8 cellular contexts compared by ENCODE assay signal in genomic region chr1:43531453-43531905, GRCh38. TPM values are rescaled to one million over a fixed set of nuclear protein-coding genes. Genes with fewer than 3 reads are reported as not detected.
DNase-seq lines count a peak whose midpoint lies in the region; ATAC-seq and TF ChIP-seq lines count a peak whose summit lies in the region.

No MANE protein-coding gene starts in this region.

- H3K9me3 ChIP-seq in lower lobe of right lung, result no peaks in the 10 kb centered on the region
- H3K9me3 ChIP-seq in upper lobe of left lung, result no peaks in the 10 kb centered on the region

- ATAC-seq in lower lobe of right lung (peak; percentile 54 to 64), upper lobe of left lung (ENCODE audit: low FRiP score in 2 of 2) (peak; percentile 29 to 35)

- H3K36me3 ChIP-seq in lower lobe of right lung, result no peaks in the 10 kb centered on the region
- no peaks in the 10 kb centered on the region for H3K36me3 ChIP-seq in upper lobe of left lung

- no peak for TF ChIP-seq EP300 in upper lobe of left lung (IDR thresholded peaks at IDR 0.05)

- H3K4me1 ChIP-seq in lower lobe of right lung (peaks cover 30% of the 10 kb centered on the region), upper lobe of left lung (peaks cover 11 to 45% (median 31%) of the 10 kb centered on the region in 4 donors)

- 3 to 4% methylated on average over 14 to 18 of the region's 63 CpGs for WGBS in upper lobe of left lung, 2 donors

- no peak for TF ChIP-seq CTCF in choroid plexus epithelial cell (conservative IDR thresholded peaks at IDR 0.05; ENCODE audit: low read depth, low read length)
- no peak for TF ChIP-seq CTCF in lower lobe of right lung (IDR thresholded peaks at IDR 0.05)
- no peak for TF ChIP-seq CTCF in upper lobe of left lung (IDR thresholded peaks at IDR 0.05)

- no peaks in the 10 kb centered on the region for H3K27me3 ChIP-seq in lower lobe of right lung (ENCODE audit: low read depth)
- no peaks in the 10 kb centered on the region for H3K27me3 ChIP-seq in upper lobe of left lung

- DNase-seq in DMS 273 (lab: John Stamatoyannopoulos, UW; ENCODE audit: unreplicated experiment) (peak; percentile 79), DMS 273 treated with DMSO at 0.1 percent for 48 hours (lab: John Stamatoyannopoulos, UW) (no peak), NCI-H526 treated with DMSO at 0.1 percent for 48 hours (lab: John Stamatoyannopoulos, UW) (peak; percentile 62), choroid plexus epithelial cell (ENCODE audit: low read depth) (no peak), lower lobe of right lung (peak; percentile 69), upper lobe of left lung (peak; percentile 59 to 88), LoVo (ENCODE audit: low spot score) (no peak), SK-N-DZ (ENCODE audit: low spot score) (no peak)

- H3K4me3 ChIP-seq in choroid plexus epithelial cell (ENCODE audit: low read depth, low read length) (peak overlapping the region; percentile 72), lower lobe of right lung (peak overlapping the region; percentile 71), upper lobe of left lung (peak overlapping the region; percentile 74 to 88 (median 80))

- peak overlapping the region; percentile 56 for H3K27ac ChIP-seq in lower lobe of right lung
- peak overlapping the region; percentile 74 to 89 (median 75) for H3K27ac ChIP-seq in upper lobe of left lung

- TF ChIP-seq POLR2A in upper lobe of left lung (IDR thresholded peaks at IDR 0.05), result peak in 1 of 4 donors; percentile 45

- intact Hi-C loops in lower lobe of right lung (cut with DNase I), result no loop called here

RNA-seq across cellular contexts. Expression of gene PTPRF, which starts 0.8 kb away (rescaled TPM):
- total RNA-seq in lower lobe of right lung, result 176 TPM
- 100 to 1,000 TPM; 133 to 201 (median 171) TPM for total RNA-seq in upper lobe of left lung
- 22.6 and 33.7 TPM in 2 replicates for polyA plus RNA-seq in SK-N-DZ (2014; cell fraction: cytosol; rRNA removed)
- 27.5 and 42.1 TPM in 2 replicates for polyA plus RNA-seq in SK-N-DZ (2014; cell fraction: nucleus; rRNA removed)

Comparison
In these comparisons a context has a peak if more than half of its experiments do, and no peak if none do; other contexts are left out.
1. DNase-seq: peak in DMS 273 (single experiment), NCI-H526 treated with DMSO at 0.1 percent for 48 hours (single experiment), lower lobe of right lung (single experiment) and upper lobe of left lung (2 of 2); none in DMS 273 treated with DMSO at 0.1 percent for 48 hours (single experiment), choroid plexus epithelial cell (single experiment), LoVo (single experiment) and SK-N-DZ (single experiment).
2. Peak in every context shown above with its lines, with median percentiles within 50 percentile points of each other: H3K4me3 ChIP-seq.